In the genomic region with DNA sequence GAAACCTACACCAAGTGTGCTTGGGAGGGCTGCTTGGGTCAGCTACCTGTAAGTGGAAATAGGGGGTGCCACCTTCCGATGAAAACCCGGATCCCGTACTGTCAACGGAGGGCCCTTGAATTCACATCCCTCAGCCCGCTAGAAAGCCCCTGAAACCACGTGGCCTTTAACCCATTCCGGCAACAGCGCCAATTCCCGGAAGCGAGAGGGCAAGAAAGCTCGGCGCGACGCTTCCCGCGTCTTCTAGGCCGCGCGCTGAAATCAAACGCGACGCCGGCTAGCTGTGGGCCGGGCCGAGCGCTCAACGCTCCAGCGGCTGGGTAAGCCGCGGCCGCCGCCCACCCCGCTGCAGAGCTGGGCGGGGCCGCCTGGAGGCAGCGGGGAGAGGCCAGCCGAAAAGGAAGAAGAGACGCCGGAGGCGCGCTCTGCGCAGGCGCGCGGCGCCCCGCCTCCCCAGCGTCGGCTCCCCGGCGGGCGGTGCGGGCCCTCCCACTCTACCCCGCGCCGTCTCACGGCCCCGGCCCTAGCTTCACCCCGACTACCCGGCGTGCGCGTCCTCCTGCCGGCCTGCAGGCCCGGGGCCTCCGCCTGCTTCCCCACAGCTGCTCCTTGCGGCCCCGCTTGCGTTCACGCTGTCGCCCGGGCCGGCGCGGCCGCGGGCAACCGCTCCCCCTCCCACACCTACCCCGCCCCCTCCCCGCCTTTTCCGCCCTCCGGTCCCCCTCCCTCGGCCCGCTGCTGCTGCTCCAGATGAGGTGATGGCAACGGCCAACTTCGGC, we compare ENCODE assay signal across 8 cellular contexts. TPM values are rescaled to one million over a fixed set of nuclear protein-coding genes. Genes with fewer than 3 reads are reported as not detected.
DNase-seq lines count a peak whose midpoint lies in the region; ATAC-seq, FAIRE-seq and TF ChIP-seq lines count a peak whose summit lies in the region.

A gene (plus strand): TSS at position 492 of the 779 bp plus-strand sequence. CDS start 267 bp downstream, at position 759.

- no peaks in the 10 kb centered on the region for H3K9me3 ChIP-seq in cardiac muscle cell (ENCODE audit: low read depth)
- H3K9me3 ChIP-seq in parathyroid adenoma (ENCODE audit: control insufficient read depth, low read length) = no peaks in the 10 kb centered on the region
- no peaks in the 10 kb centered on the region for H3K9me3 ChIP-seq in tibial artery

- no peaks in the 10 kb centered on the region for H3K36me3 ChIP-seq in cardiac muscle cell
- H3K36me3 ChIP-seq in parathyroid adenoma (ENCODE audit: control insufficient read depth, insufficient read depth, low read length) = no peaks in the 10 kb centered on the region
- no peaks in the 10 kb centered on the region for H3K36me3 ChIP-seq in tibial artery

- H3K4me3 ChIP-seq in cardiac muscle cell (peak within 1 kb of the TSS; percentile 87), parathyroid adenoma (ENCODE audit: low read depth, low read length) (peak within 1 kb of the TSS; percentile 74), tibial artery (peak within 1 kb of the TSS; percentile 95 to 99)

- intact Hi-C loops in tibial artery (cut with DNase I; ENCODE audit: low total_unique reads) = loop anchor here (10.0 kb wide), 1 partner anchor 81 kb away; no protein-coding TSS in a partner anchor

- H3K27ac Mint-ChIP-seq in activated naive CD8-positive, alpha-beta T cell treated with anti-CD3 and anti-CD28 coated beads, Interleukin-2, amount 50 U/mL, for 24 hours = peak within 1 kb of the TSS; percentile 97

- DNase-seq in GM12892 (ENCODE audit: insufficient read length) (peak; percentile 92), NCI-H1436 (lab: John Stamatoyannopoulos, UW) (peak; percentile 92), SW480 (ENCODE audit: low spot score) (peak; percentile 86), cardiac muscle cell (ENCODE audit: low read depth in 1 of 2, low spot score in 1 of 2) (peak; percentile 95 to 97), tibial artery (peak; percentile 86 to 94)
- DNase-seq in activated naive CD8-positive, alpha-beta T cell treated with anti-CD3 and anti-CD28 coated beads, Interleukin-2, amount 50 U/mL, for 24 hours = peak; percentile 92

- no peak for TF ChIP-seq CTCF in cardiac muscle cell (IDR thresholded peaks at IDR 0.05; ENCODE audit: low read depth, low read length)
- peak; percentile 32 for TF ChIP-seq CTCF in parathyroid adenoma (IDR thresholded peaks at IDR 0.05)
- TF ChIP-seq CTCF in tibial artery (IDR thresholded peaks at IDR 0.05) = peak; percentile 15 to 24

- TF ChIP-seq POLR2A in GM12892 (IDR thresholded peaks at IDR 0.05; ENCODE audit: low read depth, low read length) = peak; percentile 76

- peak within 1 kb of the TSS; percentile 91 for H3K27ac ChIP-seq in cardiac muscle cell
- H3K27ac ChIP-seq in parathyroid adenoma = peak within 1 kb of the TSS; percentile 67
- peak within 1 kb of the TSS; percentile 86 to 91 for H3K27ac ChIP-seq in tibial artery

- peak within 1 kb of the TSS; percentile 96 for H2AFZ ChIP-seq in parathyroid adenoma

- H3K27me3 Mint-ChIP-seq in activated naive CD8-positive, alpha-beta T cell treated with anti-CD3 and anti-CD28 coated beads, Interleukin-2, amount 50 U/mL, for 24 hours = no peaks in the 10 kb centered on the region

- peaks cover 65% of the 10 kb centered on the region for H3K4me1 Mint-ChIP-seq in activated naive CD8-positive, alpha-beta T cell treated with anti-CD3 and anti-CD28 coated beads, Interleukin-2, amount 50 U/mL, for 24 hours

- H3K27me3 ChIP-seq in cardiac muscle cell (no peaks in the 10 kb centered on the region), parathyroid adenoma (ENCODE audit: control insufficient read depth, insufficient read depth, low read length) (no peaks in the 10 kb centered on the region), tibial artery (no peaks in the 10 kb centered on the region)

- peaks cover 33% of the 10 kb centered on the region for H3K36me3 Mint-ChIP-seq in activated naive CD8-positive, alpha-beta T cell treated with anti-CD3 and anti-CD28 coated beads, Interleukin-2, amount 50 U/mL, for 24 hours (ENCODE audit: low read depth)

- peak within 1 kb of the TSS; percentile 96 for H3K4me3 Mint-ChIP-seq in activated naive CD8-positive, alpha-beta T cell treated with anti-CD3 and anti-CD28 coated beads, Interleukin-2, amount 50 U/mL, for 24 hours

- H3K4me1 ChIP-seq in cardiac muscle cell (ENCODE audit: low read depth) = peaks cover 6% of the 10 kb centered on the region
- no peaks in the 10 kb centered on the region for H3K4me1 ChIP-seq in parathyroid adenoma
- H3K4me1 ChIP-seq in tibial artery = peaks cover 0 to 15% (median 14%) of the 10 kb centered on the region in 4 donors

- ATAC-seq in HG02840 (IDR thresholded peaks at IDR 0.05; ENCODE audit: low FRiP score, unreplicated experiment) = peak; percentile 92
- ATAC-seq in activated naive CD8-positive, alpha-beta T cell treated with anti-CD3 and anti-CD28 coated beads, Interleukin-2, amount 50 U/mL, for 24 hours = peak; percentile 93

- peak within 1 kb of the TSS; percentile 38 for H3K9ac ChIP-seq in parathyroid adenoma

- peak; percentile 94 for FAIRE-seq in GM12892 (lab: Jason Lieb, UNC)

- no peaks in the 10 kb centered on the region for H3K9me3 Mint-ChIP-seq in activated naive CD8-positive, alpha-beta T cell treated with anti-CD3 and anti-CD28 coated beads, Interleukin-2, amount 50 U/mL, for 24 hours

- peaks cover 31% of the 10 kb centered on the region for H3K79me2 ChIP-seq in parathyroid adenoma

- peak within 1 kb of the TSS; percentile 79 for H3K4me2 ChIP-seq in parathyroid adenoma (ENCODE audit: low read length)

RNA-seq across cellular contexts. Expression of the gene that starts here (rescaled TPM):
- polyA plus RNA-seq in GM12892 (2012; ENCODE audit: missing spikeins) = 67.4 TPM
- 32.2 and 35.4 TPM in 2 replicates for total RNA-seq in cardiac muscle cell
- polyA plus RNA-seq in cardiac muscle cell = 35.5 and 44.7 TPM in 2 replicates

Comparison
In these comparisons a context has a peak if more than half of its experiments do, and no peak if none do; other contexts are left out.
1. Peak in every context shown above with its lines: DNase-seq, ATAC-seq, H3K4me3 ChIP-seq and H3K27ac ChIP-seq.